In genomic region chr4:83629945-83630684, GRCh38 we compare ENCODE assay signal across 1 cellular context.
A peak's percentile ranks its signal among the peaks of the same experiment; 100 is the strongest.
TF ChIP-seq lines count a peak whose summit lies in the region.

No MANE protein-coding gene starts in this region.

TF ChIP-seq in K562, 482 proteins besides CTCF, POLR2A, EP300 and RAD21 (continued from another document and continues in another):
- TF ChIP-seq AFF4 (CRISPR knock-in tag; IDR thresholded peaks at IDR 0.05) (peak; percentile 84; the same call in 1 of the 2 replicates), NCOA2 (IDR thresholded peaks at IDR 0.05; ENCODE audit: partially characterized antibody in 2 of 2) (peak; percentile 11 to 70), HMG20A (CRISPR knock-in tag; conservative IDR thresholded peaks at IDR 0.05) (no peak), THRAP3 (IDR thresholded peaks at IDR 0.05; ENCODE audit: borderline replicate concordance) (no peak), ZNF76 (CRISPR knock-in tag; IDR thresholded peaks at IDR 0.05; ENCODE audit: borderline replicate concordance) (no peak), NR1H2 (CRISPR knock-in tag; IDR thresholded peaks at IDR 0.05) (no peak), SRSF7 (optimal IDR thresholded peaks at IDR 0.05; ENCODE audit: low read depth, low read length) (no peak), PCBP2 (IDR thresholded peaks at IDR 0.05; ENCODE audit: low read depth, low read length, poor library complexity, severe bottlenecking) (no peak), HDGF (IDR thresholded peaks at IDR 0.05) (no peak), ZBTB8A (IDR thresholded peaks at IDR 0.05; ENCODE audit: partially characterized antibody) (no peak), E2F1 (CRISPR knock-in tag; IDR thresholded peaks at IDR 0.05) (peak; percentile 67; the same call in 1 of the 2 replicates), SMARCB1 (IDR thresholded peaks at IDR 0.05; ENCODE audit: insufficient read length, low read depth) (peak; percentile 2), SAP30 (IDR thresholded peaks at IDR 0.05; ENCODE audit: borderline replicate concordance, insufficient read depth, low read depth, low read length, poor library complexity, severe bottlenecking) (no peak), CBX3 (IDR thresholded peaks at IDR 0.05; ENCODE audit: borderline replicate concordance in 1 of 2, low read length in 2 of 2) (peak in 1 of 2 experiments; percentile 98; a peak in 2 of 3 replicates), BRF1 (IDR thresholded peaks at IDR 0.05; ENCODE audit: borderline replicate concordance, extremely low read depth, insufficient read length) (no peak), CTBP1 (IDR thresholded peaks at IDR 0.05; ENCODE audit: borderline replicate concordance) (peak; percentile 96), HDAC3 (IDR thresholded peaks at IDR 0.05; ENCODE audit: borderline replicate concordance, partially characterized antibody) (peak; percentile 92), EP400 (IDR thresholded peaks at IDR 0.05) (peak; percentile 65), TCF3 (CRISPR knock-in tag; IDR thresholded peaks at IDR 0.05) (peak; percentile 100), RNF2 (IDR thresholded peaks at IDR 0.05) (peak; percentile 97), ZNF41 (CRISPR knock-in tag; conservative IDR thresholded peaks at IDR 0.05) (no peak), GTF2E2 (tag; IDR thresholded peaks at IDR 0.05) (no peak), TAF7 (tag; IDR thresholded peaks at IDR 0.05) (no peak), ZNF696 (CRISPR knock-in tag; conservative IDR thresholded peaks at IDR 0.05) (no peak), MYNN (IDR thresholded peaks at IDR 0.05) (peak; percentile 94), MYNN (CRISPR knock-in tag; IDR thresholded peaks at IDR 0.05) (no peak), NFE2L1 (tag; IDR thresholded peaks at IDR 0.05; ENCODE audit: borderline replicate concordance, low read depth) (peak; percentile 80), NR2C1 (IDR thresholded peaks at IDR 0.05) (peak; percentile 22; the same call in 1 of the 2 replicates), NR2C1 (tag; IDR thresholded peaks at IDR 0.05) (peak; percentile 79), ZNF583 (CRISPR knock-in tag; IDR thresholded peaks at IDR 0.05) (no peak), POLR2B (IDR thresholded peaks at IDR 0.05; ENCODE audit: low read depth, partially characterized antibody) (no peak)
- TF ChIP-seq, protein P1, sequence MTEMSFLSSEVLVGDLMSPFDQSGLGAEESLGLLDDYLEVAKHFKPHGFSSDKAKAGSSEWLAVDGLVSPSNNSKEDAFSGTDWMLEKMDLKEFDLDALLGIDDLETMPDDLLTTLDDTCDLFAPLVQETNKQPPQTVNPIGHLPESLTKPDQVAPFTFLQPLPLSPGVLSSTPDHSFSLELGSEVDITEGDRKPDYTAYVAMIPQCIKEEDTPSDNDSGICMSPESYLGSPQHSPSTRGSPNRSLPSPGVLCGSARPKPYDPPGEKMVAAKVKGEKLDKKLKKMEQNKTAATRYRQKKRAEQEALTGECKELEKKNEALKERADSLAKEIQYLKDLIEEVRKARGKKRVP (CRISPR knock-in tag; IDR thresholded peaks at IDR 0.05), result 0 out of 2 replicates have a peak, but pooled peaks have one; percentile 41
- TF ChIP-seq, protein P2, sequence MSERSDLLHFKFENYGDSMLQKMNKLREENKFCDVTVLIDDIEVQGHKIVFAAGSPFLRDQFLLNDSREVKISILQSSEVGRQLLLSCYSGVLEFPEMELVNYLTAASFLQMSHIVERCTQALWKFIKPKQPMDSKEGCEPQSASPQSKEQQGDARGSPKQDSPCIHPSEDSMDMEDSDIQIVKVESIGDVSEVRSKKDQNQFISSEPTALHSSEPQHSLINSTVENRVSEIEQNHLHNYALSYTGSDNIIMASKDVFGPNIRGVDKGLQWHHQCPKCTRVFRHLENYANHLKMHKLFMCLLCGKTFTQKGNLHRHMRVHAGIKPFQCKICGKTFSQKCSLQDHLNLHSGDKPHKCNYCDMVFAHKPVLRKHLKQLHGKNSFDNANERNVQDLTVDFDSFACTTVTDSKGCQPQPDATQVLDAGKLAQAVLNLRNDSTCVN (CRISPR knock-in tag; IDR thresholded peaks at IDR 0.05), result no peak
- TF ChIP-seq, protein P3, sequence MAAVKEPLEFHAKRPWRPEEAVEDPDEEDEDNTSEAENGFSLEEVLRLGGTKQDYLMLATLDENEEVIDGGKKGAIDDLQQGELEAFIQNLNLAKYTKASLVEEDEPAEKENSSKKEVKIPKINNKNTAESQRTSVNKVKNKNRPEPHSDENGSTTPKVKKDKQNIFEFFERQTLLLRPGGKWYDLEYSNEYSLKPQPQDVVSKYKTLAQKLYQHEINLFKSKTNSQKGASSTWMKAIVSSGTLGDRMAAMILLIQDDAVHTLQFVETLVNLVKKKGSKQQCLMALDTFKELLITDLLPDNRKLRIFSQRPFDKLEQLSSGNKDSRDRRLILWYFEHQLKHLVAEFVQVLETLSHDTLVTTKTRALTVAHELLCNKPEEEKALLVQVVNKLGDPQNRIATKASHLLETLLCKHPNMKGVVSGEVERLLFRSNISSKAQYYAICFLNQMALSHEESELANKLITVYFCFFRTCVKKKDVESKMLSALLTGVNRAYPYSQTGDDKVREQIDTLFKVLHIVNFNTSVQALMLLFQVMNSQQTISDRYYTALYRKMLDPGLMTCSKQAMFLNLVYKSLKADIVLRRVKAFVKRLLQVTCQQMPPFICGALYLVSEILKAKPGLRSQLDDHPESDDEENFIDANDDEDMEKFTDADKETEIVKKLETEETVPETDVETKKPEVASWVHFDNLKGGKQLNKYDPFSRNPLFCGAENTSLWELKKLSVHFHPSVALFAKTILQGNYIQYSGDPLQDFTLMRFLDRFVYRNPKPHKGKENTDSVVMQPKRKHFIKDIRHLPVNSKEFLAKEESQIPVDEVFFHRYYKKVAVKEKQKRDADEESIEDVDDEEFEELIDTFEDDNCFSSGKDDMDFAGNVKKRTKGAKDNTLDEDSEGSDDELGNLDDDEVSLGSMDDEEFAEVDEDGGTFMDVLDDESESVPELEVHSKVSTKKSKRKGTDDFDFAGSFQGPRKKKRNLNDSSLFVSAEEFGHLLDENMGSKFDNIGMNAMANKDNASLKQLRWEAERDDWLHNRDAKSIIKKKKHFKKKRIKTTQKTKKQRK (IDR thresholded peaks at IDR 0.05; ENCODE audit: borderline replicate concordance, low read depth, low read length), result no peak
- TF ChIP-seq, protein P4, sequence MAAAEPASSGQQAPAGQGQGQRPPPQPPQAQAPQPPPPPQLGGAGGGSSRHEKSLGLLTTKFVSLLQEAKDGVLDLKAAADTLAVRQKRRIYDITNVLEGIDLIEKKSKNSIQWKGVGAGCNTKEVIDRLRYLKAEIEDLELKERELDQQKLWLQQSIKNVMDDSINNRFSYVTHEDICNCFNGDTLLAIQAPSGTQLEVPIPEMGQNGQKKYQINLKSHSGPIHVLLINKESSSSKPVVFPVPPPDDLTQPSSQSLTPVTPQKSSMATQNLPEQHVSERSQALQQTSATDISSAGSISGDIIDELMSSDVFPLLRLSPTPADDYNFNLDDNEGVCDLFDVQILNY (CRISPR knock-in tag; IDR thresholded peaks at IDR 0.05), result no peak
- TF ChIP-seq, protein P5, sequence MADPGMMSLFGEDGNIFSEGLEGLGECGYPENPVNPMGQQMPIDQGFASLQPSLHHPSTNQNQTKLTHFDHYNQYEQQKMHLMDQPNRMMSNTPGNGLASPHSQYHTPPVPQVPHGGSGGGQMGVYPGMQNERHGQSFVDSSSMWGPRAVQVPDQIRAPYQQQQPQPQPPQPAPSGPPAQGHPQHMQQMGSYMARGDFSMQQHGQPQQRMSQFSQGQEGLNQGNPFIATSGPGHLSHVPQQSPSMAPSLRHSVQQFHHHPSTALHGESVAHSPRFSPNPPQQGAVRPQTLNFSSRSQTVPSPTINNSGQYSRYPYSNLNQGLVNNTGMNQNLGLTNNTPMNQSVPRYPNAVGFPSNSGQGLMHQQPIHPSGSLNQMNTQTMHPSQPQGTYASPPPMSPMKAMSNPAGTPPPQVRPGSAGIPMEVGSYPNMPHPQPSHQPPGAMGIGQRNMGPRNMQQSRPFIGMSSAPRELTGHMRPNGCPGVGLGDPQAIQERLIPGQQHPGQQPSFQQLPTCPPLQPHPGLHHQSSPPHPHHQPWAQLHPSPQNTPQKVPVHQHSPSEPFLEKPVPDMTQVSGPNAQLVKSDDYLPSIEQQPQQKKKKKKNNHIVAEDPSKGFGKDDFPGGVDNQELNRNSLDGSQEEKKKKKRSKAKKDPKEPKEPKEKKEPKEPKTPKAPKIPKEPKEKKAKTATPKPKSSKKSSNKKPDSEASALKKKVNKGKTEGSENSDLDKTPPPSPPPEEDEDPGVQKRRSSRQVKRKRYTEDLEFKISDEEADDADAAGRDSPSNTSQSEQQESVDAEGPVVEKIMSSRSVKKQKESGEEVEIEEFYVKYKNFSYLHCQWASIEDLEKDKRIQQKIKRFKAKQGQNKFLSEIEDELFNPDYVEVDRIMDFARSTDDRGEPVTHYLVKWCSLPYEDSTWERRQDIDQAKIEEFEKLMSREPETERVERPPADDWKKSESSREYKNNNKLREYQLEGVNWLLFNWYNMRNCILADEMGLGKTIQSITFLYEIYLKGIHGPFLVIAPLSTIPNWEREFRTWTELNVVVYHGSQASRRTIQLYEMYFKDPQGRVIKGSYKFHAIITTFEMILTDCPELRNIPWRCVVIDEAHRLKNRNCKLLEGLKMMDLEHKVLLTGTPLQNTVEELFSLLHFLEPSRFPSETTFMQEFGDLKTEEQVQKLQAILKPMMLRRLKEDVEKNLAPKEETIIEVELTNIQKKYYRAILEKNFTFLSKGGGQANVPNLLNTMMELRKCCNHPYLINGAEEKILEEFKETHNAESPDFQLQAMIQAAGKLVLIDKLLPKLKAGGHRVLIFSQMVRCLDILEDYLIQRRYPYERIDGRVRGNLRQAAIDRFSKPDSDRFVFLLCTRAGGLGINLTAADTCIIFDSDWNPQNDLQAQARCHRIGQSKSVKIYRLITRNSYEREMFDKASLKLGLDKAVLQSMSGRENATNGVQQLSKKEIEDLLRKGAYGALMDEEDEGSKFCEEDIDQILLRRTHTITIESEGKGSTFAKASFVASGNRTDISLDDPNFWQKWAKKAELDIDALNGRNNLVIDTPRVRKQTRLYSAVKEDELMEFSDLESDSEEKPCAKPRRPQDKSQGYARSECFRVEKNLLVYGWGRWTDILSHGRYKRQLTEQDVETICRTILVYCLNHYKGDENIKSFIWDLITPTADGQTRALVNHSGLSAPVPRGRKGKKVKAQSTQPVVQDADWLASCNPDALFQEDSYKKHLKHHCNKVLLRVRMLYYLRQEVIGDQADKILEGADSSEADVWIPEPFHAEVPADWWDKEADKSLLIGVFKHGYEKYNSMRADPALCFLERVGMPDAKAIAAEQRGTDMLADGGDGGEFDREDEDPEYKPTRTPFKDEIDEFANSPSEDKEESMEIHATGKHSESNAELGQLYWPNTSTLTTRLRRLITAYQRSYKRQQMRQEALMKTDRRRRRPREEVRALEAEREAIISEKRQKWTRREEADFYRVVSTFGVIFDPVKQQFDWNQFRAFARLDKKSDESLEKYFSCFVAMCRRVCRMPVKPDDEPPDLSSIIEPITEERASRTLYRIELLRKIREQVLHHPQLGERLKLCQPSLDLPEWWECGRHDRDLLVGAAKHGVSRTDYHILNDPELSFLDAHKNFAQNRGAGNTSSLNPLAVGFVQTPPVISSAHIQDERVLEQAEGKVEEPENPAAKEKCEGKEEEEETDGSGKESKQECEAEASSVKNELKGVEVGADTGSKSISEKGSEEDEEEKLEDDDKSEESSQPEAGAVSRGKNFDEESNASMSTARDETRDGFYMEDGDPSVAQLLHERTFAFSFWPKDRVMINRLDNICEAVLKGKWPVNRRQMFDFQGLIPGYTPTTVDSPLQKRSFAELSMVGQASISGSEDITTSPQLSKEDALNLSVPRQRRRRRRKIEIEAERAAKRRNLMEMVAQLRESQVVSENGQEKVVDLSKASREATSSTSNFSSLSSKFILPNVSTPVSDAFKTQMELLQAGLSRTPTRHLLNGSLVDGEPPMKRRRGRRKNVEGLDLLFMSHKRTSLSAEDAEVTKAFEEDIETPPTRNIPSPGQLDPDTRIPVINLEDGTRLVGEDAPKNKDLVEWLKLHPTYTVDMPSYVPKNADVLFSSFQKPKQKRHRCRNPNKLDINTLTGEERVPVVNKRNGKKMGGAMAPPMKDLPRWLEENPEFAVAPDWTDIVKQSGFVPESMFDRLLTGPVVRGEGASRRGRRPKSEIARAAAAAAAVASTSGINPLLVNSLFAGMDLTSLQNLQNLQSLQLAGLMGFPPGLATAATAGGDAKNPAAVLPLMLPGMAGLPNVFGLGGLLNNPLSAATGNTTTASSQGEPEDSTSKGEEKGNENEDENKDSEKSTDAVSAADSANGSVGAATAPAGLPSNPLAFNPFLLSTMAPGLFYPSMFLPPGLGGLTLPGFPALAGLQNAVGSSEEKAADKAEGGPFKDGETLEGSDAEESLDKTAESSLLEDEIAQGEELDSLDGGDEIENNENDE (IDR thresholded peaks at IDR 0.05; ENCODE audit: low read depth, low read length), result no peak
